In the genomic region with DNA sequence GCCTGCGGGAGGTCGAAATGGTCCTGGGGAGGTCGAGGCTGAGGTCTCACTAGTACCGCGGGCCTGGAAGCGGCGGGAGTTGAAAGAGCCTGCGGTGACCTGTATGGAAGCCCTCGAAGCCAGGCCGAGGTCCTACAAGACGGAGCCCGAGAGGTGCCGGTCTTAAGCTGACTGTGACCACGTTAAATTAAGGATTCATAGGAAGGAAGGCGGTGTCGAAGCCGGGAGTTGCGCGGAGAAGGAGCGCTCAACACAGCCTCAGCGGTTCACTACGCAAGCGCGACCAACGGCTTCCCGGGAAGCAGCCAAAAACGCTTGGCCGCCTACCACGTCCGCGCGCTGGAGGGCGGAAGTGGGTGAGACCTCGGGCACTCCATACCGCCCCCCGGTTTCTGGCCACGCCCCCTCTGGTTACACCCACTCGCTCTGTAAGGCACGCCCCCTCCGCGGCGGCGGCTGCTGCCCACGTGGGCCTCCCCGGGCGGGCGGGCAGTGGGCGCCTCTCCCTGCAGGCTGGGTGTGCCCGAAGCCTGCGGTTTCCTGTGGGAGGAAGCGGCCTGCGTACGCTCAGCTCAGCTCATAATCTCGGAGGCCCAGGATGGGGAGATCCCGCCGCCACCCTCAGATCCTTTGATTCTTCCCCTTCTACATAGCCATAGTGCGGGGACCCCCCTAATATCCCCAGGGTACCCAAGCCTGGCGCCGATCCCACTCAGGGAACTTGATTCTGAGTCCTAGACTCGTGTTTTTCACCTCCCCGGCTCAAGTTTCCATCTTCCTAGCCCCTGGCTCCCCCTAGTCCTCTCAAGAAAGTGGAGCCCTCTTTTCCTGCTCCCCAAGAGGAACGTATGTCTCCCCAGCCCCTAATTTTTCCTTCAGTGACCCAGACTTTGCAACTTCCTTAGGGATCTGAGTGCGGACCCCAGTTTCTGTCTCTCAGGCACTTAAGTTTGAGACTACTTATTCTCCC, we compare ENCODE assay signal across 8 cellular contexts. TPM values are rescaled to one million over a fixed set of nuclear protein-coding genes. Genes with fewer than 3 reads are reported as not detected.
A peak's percentile ranks its signal among the peaks of the same experiment; 100 is the strongest.
DNase-seq lines count a peak whose midpoint lies in the region; ATAC-seq, FAIRE-seq and TF ChIP-seq lines count a peak whose summit lies in the region.

No MANE protein-coding gene starts in this region.

- peak overlapping the region; percentile 56 for H3K4me3 ChIP-seq in BE2C (ENCODE audit: low read depth, low read length)

- H3K36me3 ChIP-seq in BE2C = no peaks in the 10 kb centered on the region

- H3K9me3 ChIP-seq in BE2C = no peaks in the 10 kb centered on the region

- peak; percentile 100 for DNase-seq in BE2C
- DNase-seq in GM19239 (ENCODE audit: insufficient read length, low spot score) = peak; percentile 62
- peak; percentile 95 for DNase-seq in NCI-H460 (ENCODE audit: extremely low read depth, low read depth)
- peak; percentile 99 for DNase-seq in activated CD4-positive, alpha-beta T cell treated with anti-CD3 and anti-CD28 coated beads for 1 hour
- peak; percentile 97 for DNase-seq in cerebellum (ENCODE audit: low spot score)
- DNase-seq in kidney tubule cell (ENCODE audit: low spot score) = peak; percentile 99
- peak; percentile 95 to 98 for DNase-seq in stimulated activated CD4-positive, alpha-beta T cell treated with anti-CD3 and anti-CD28 coated beads, Interleukin-15, amount 100 ng/mL, for 48 hours (ENCODE audit: low read depth in 2 of 2)

- FAIRE-seq in GM19239 (lab: Jason Lieb, UNC) = no peak

- H3K27me3 ChIP-seq in BE2C = no peaks in the 10 kb centered on the region

- TF ChIP-seq CTCF in BE2C (IDR thresholded peaks at IDR 0.05; ENCODE audit: low read depth, low read length) = no peak; the same call in 1 of the 2 replicates

- peak; percentile 64 for ATAC-seq in HG03439 (IDR thresholded peaks at IDR 0.05; ENCODE audit: unreplicated experiment)

- H3K4me1 ChIP-seq in BE2C = peaks cover 23% of the 10 kb centered on the region

RNA-seq across cellular contexts. Expression of a gene that starts 3.4 kb away (rescaled TPM):
- polyA plus RNA-seq in BE2C (2012; ENCODE audit: insufficient read depth, insufficient read length, low read depth) = 32.6 TPM
- 80.7 and 84.7 TPM in 2 replicates for total RNA-seq in NCI-H460 (2014; rRNA removed; shearing (Covaris generic))
- polyA plus RNA-seq in NCI-H460 (2014; cell fraction: nucleus; rRNA removed) = 18.7 and 110 TPM in 2 replicates
- 6.8 TPM for total RNA-seq in cerebellum

RNA-seq across cellular contexts. Expression of a gene that starts 41.8 kb away (rescaled TPM):
- 3.1 TPM for polyA plus RNA-seq in BE2C (2012; ENCODE audit: insufficient read depth, insufficient read length, low read depth)
- total RNA-seq in NCI-H460 (2014; rRNA removed; shearing (Covaris generic)) = 2.4 and 4.0 TPM in 2 replicates
- polyA plus RNA-seq in NCI-H460 (2014; cell fraction: nucleus; rRNA removed) = 7.3 and 8.1 TPM in 2 replicates
- total RNA-seq in cerebellum = 4.9 TPM

RNA-seq across cellular contexts. Expression of a gene that starts 42.3 kb away (rescaled TPM):
- 1.7 TPM for polyA plus RNA-seq in BE2C (2012; ENCODE audit: insufficient read depth, insufficient read length, low read depth)
- 0.17 TPM in 1 of 2 replicates, not detected in the other for total RNA-seq in NCI-H460 (2014; rRNA removed; shearing (Covaris generic))
- polyA plus RNA-seq in NCI-H460 (2014; cell fraction: nucleus; rRNA removed) = 0.42 TPM in 1 of 2 replicates, not detected in the other
- 0.27 TPM for total RNA-seq in cerebellum

RNA-seq across cellular contexts. Expression of a gene that starts 52.0 kb away (rescaled TPM):
- 2.5 TPM for polyA plus RNA-seq in BE2C (2012; ENCODE audit: insufficient read depth, insufficient read length, low read depth)
- total RNA-seq in NCI-H460 (2014; rRNA removed; shearing (Covaris generic)) = 3.3 and 3.7 TPM in 2 replicates
- polyA plus RNA-seq in NCI-H460 (2014; cell fraction: nucleus; rRNA removed) = 2.3 and 3.3 TPM in 2 replicates
- total RNA-seq in cerebellum = 7.6 TPM

Comparison
In these comparisons a context has a peak if more than half of its experiments do, and no peak if none do; other contexts are left out.
1. Peak in every context shown above with its lines: DNase-seq, ATAC-seq and H3K4me3 ChIP-seq.
2. RNA of a gene that starts 3.4 kb away (total RNA-seq): 80.7 to 84.7 TPM in NCI-H460; 6.8 TPM in cerebellum (single experiment); every median in the first group is over 10 times any median in the second.